ENCODE assay signal across 1 cellular context in genomic region chr1:234486858-234487830, GRCh38.
TF ChIP-seq lines count a peak whose summit lies in the region.

No MANE protein-coding gene starts in this region.

TF ChIP-seq in HepG2, 621 proteins besides CTCF, POLR2A, EP300 and RAD21 (continued from another document and continues in another):
- TF ChIP-seq TMF1 (CRISPR knock-in tag; IDR thresholded peaks at IDR 0.05; ENCODE audit: low read depth) (no peak), RFX3 (CRISPR knock-in tag; IDR thresholded peaks at IDR 0.05) (no peak), TFE3 (CRISPR knock-in tag; IDR thresholded peaks at IDR 0.05) (0 out of 2 replicates have a peak, but pooled peaks have one; percentile 11), ZNF281 (CRISPR knock-in tag; IDR thresholded peaks at IDR 0.05; ENCODE audit: borderline replicate concordance) (no peak), NFKB2 (CRISPR knock-in tag; IDR thresholded peaks at IDR 0.05; ENCODE audit: borderline replicate concordance) (no peak), GATAD2A (CRISPR knock-in tag; IDR thresholded peaks at IDR 0.05) (peak; percentile 78), ZNF609 (CRISPR knock-in tag; IDR thresholded peaks at IDR 0.05; ENCODE audit: borderline replicate concordance) (no peak), XRCC5 (optimal IDR thresholded peaks at IDR 0.05; ENCODE audit: low read length) (no peak), KDM3A (CRISPR knock-in tag; IDR thresholded peaks at IDR 0.05; ENCODE audit: low read depth) (peak; percentile 92; the same call in 1 of the 2 replicates), ZNF619 (CRISPR knock-in tag; IDR thresholded peaks at IDR 0.05) (no peak), ZC3H4 (CRISPR knock-in tag; IDR thresholded peaks at IDR 0.05; ENCODE audit: borderline replicate concordance) (no peak), MED1 (CRISPR knock-in tag; IDR thresholded peaks at IDR 0.05) (peak; percentile 59; the same call in 1 of the 2 replicates), RORA (CRISPR knock-in tag; IDR thresholded peaks at IDR 0.05) (no peak), CEBPB (IDR thresholded peaks at IDR 0.05; ENCODE audit: borderline replicate concordance, low read depth, low read length) (peak; percentile 91), ZNF430 (CRISPR knock-in tag; IDR thresholded peaks at IDR 0.05) (0 out of 2 replicates have a peak, but pooled peaks have one; percentile 36), ZNF30 (CRISPR knock-in tag; IDR thresholded peaks at IDR 0.05) (no peak), RXRA (CRISPR knock-in tag; IDR thresholded peaks at IDR 0.05) (no peak), ZNF24 (IDR thresholded peaks at IDR 0.05) (no peak), ZNF235 (CRISPR knock-in tag; IDR thresholded peaks at IDR 0.05; ENCODE audit: borderline replicate concordance) (no peak), POGK (CRISPR knock-in tag; conservative IDR thresholded peaks at IDR 0.05) (no peak), SMARCE1 (IDR thresholded peaks at IDR 0.05; ENCODE audit: borderline replicate concordance) (no peak), IKZF5 (CRISPR knock-in tag; IDR thresholded peaks at IDR 0.05) (no peak), TOE1 (CRISPR knock-in tag; IDR thresholded peaks at IDR 0.05) (no peak), SNAPC5 (CRISPR knock-in tag; IDR thresholded peaks at IDR 0.05; ENCODE audit: borderline replicate concordance) (no peak), ZNF451 (CRISPR knock-in tag; IDR thresholded peaks at IDR 0.05) (no peak), ZMYM3 (CRISPR knock-in tag; IDR thresholded peaks at IDR 0.05) (no peak), SMAD9 (CRISPR knock-in tag; IDR thresholded peaks at IDR 0.05) (no peak), NFYB (CRISPR knock-in tag; IDR thresholded peaks at IDR 0.05) (no peak), ZBTB10 (CRISPR knock-in tag; IDR thresholded peaks at IDR 0.05; ENCODE audit: borderline replicate concordance) (no peak), KDM5A (IDR thresholded peaks at IDR 0.05; ENCODE audit: borderline replicate concordance, low read length) (0 out of 2 replicates have a peak, but pooled peaks have one; percentile 45), ZNF580 (CRISPR knock-in tag; IDR thresholded peaks at IDR 0.05; ENCODE audit: borderline replicate concordance, low read depth) (0 out of 2 replicates have a peak, but pooled peaks have one; percentile 24)
- TF ChIP-seq, protein P1, sequence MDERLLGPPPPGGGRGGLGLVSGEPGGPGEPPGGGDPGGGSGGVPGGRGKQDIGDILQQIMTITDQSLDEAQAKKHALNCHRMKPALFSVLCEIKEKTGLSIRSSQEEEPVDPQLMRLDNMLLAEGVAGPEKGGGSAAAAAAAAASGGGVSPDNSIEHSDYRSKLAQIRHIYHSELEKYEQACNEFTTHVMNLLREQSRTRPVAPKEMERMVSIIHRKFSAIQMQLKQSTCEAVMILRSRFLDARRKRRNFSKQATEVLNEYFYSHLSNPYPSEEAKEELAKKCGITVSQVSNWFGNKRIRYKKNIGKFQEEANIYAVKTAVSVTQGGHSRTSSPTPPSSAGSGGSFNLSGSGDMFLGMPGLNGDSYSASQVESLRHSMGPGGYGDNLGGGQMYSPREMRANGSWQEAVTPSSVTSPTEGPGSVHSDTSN (CRISPR knock-in tag; IDR thresholded peaks at IDR 0.05): no peak
- TF ChIP-seq, protein P2, sequence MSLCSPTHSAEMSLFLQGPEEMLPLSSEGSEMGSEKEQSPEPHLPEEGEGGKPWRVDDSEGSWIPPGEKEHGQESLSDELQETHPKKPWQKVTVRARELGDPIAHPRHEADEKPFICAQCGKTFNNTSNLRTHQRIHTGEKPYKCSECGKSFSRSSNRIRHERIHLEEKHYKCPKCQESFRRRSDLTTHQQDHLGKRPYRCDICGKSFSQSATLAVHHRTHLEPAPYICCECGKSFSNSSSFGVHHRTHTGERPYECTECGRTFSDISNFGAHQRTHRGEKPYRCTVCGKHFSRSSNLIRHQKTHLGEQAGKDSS (CRISPR knock-in tag; IDR thresholded peaks at IDR 0.05; ENCODE audit: borderline replicate concordance, low read depth): no peak
- TF ChIP-seq, protein P3, sequence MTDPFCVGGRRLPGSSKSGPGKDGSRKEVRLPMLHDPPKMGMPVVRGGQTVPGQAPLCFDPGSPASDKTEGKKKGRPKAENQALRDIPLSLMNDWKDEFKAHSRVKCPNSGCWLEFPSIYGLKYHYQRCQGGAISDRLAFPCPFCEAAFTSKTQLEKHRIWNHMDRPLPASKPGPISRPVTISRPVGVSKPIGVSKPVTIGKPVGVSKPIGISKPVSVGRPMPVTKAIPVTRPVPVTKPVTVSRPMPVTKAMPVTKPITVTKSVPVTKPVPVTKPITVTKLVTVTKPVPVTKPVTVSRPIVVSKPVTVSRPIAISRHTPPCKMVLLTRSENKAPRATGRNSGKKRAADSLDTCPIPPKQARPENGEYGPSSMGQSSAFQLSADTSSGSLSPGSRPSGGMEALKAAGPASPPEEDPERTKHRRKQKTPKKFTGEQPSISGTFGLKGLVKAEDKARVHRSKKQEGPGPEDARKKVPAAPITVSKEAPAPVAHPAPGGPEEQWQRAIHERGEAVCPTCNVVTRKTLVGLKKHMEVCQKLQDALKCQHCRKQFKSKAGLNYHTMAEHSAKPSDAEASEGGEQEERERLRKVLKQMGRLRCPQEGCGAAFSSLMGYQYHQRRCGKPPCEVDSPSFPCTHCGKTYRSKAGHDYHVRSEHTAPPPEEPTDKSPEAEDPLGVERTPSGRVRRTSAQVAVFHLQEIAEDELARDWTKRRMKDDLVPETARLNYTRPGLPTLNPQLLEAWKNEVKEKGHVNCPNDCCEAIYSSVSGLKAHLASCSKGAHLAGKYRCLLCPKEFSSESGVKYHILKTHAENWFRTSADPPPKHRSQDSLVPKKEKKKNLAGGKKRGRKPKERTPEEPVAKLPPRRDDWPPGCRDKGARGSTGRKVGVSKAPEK (CRISPR knock-in tag; IDR thresholded peaks at IDR 0.05; ENCODE audit: borderline replicate concordance): no peak
- TF ChIP-seq, protein P4, sequence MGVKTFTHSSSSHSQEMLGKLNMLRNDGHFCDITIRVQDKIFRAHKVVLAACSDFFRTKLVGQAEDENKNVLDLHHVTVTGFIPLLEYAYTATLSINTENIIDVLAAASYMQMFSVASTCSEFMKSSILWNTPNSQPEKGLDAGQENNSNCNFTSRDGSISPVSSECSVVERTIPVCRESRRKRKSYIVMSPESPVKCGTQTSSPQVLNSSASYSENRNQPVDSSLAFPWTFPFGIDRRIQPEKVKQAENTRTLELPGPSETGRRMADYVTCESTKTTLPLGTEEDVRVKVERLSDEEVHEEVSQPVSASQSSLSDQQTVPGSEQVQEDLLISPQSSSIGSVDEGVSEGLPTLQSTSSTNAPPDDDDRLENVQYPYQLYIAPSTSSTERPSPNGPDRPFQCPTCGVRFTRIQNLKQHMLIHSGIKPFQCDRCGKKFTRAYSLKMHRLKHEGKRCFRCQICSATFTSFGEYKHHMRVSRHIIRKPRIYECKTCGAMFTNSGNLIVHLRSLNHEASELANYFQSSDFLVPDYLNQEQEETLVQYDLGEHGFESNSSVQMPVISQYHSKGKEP (CRISPR knock-in tag; IDR thresholded peaks at IDR 0.05): no peak
